Comparison of ENCODE assay signal across 6 cellular contexts in genomic region chr5:175238326-175238725, GRCh38.
"Had no signal": no experiment of that assay in that cellular context is flagged by ENCODE, and none has a peak within 500 bp of the region (broad histone marks: within the 10 kb centered on the region; RNA-seq: fewer than 3 reads in every experiment).

No MANE protein-coding gene starts in this region.

- DNase-seq: IMR-90, KBM-7 had no signal

- FAIRE-seq: HepG2, HTR-8/SVneo, K562 had no signal

- H3K4me3 ChIP-seq: K562 had no signal

- H3K27ac ChIP-seq: HL-60 had no signal
